Comparison of ENCODE assay signal across 5 cellular contexts in genomic region chr9:37074790-37075189, GRCh38. TPM values are rescaled to one million over a fixed set of nuclear protein-coding genes. Genes with fewer than 3 reads are reported as not detected.
"Had no signal": no experiment of that assay in that cellular context is flagged by ENCODE, and none has a peak within 500 bp of the region (broad histone marks: within the 10 kb centered on the region; RNA-seq: fewer than 3 reads in every experiment).

No MANE protein-coding gene starts in this region.

RNA-seq across cellular contexts. Expression of gene PAX5, which starts 40.7 kb away (rescaled TPM):
- total RNA-seq: ascending aorta, epithelial cell of proximal tubule, fibroblast of lung, hepatocyte, pulmonary artery endothelial cell had no signal
